In the genomic region with DNA sequence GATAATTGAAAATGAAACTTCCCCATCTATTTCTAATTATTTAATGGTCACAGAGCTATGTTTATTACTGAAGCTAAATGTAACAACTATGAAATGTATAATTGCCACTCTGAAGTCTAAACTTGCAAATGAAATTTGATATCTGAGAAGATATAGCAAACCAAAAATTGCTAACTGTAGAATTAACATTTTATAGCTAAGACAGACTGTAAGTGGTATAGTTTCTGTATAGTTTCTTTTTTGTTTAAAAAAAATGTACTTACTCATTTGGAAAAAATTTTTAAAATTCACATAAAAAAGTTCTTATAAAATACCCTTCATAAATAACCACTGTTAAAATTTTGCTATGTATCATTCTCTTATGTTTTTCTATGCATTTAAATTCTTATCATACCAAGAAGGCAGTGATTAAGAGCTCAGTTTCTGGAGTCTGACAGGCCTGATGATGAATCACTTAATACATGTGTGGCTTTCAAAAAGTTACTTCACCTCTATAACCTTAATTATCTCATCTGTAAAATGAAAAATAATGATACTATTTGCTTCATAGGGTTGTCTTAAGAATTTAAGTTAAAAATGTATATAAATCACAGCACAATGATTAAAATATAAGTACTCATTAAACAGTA, we compare ENCODE assay signal across 16 cellular contexts.
DNase-seq lines count a peak whose midpoint lies in the region; ATAC-seq and TF ChIP-seq lines count a peak whose summit lies in the region.
"Had no signal": no experiment of that assay in that cellular context is flagged by ENCODE, and none has a peak within 500 bp of the region (broad histone marks: within the 10 kb centered on the region; RNA-seq: fewer than 3 reads in every experiment).

No MANE protein-coding gene starts in this region.

- in situ Hi-C loops in IMR-90 (cut with MboI; ENCODE audit: low sequenced_read_pairs), result no loop called here
- in situ Hi-C loops in brain microvascular endothelial cell (cut with HindIII; ENCODE audit: low pct_ligation_motif_present, low sequenced_read_pairs), result no loop called here

- H3K23ac ChIP-seq in IMR-90 (ENCODE audit: low read depth, low read length), result no peak overlapping the region

- no peaks in the 10 kb centered on the region for H3K27me3 Mint-ChIP-seq in Caco-2 (ENCODE audit: insufficient read depth, unreplicated experiment)
- H3K27me3 Mint-ChIP-seq in activated CD4-positive, alpha-beta T cell treated with anti-CD3 and anti-CD28 coated beads for 36 hours, result no peaks in the 10 kb centered on the region
- H3K27me3 Mint-ChIP-seq: progenitor cell of endocrine pancreas had no signal

- no peak overlapping the region for H3K4me2 ChIP-seq in IMR-90 (ENCODE audit: low read depth, low read length)
- H3K4me2 ChIP-seq: KMS-11 had no signal

- H3K4me3 Mint-ChIP-seq in Caco-2 (ENCODE audit: unreplicated experiment), result no peak overlapping the region
- no peak overlapping the region for H3K4me3 Mint-ChIP-seq in activated CD4-positive, alpha-beta T cell treated with anti-CD3 and anti-CD28 coated beads for 36 hours
- H3K4me3 Mint-ChIP-seq: activated naive CD4-positive, alpha-beta T cell treated with anti-CD3 and anti-CD28 coated beads for 36 hours had no signal

- CTCF ChIA-PET in A673 (lab: Charles Lee), result no interaction called here
- CTCF ChIA-PET in IMR-90 (lab: Yijun Ruan, JAX), result interaction anchor here (0.7 kb wide), 1 partner anchor 1177 kb away, joined by 4 read pairs; no protein-coding TSS in a partner anchor
- CTCF ChIA-PET in Caco-2 (lab: Charles Lee), result no interaction called here
- CTCF ChIA-PET in activated CD4-positive, alpha-beta T cell treated with anti-CD3 and anti-CD28 coated beads for 36 hours (lab: Charles Lee), result interaction anchor here (0.5 to 0.6 kb wide), 2 partner anchors 27 to 182 kb away, joined by 3 read pairs; no protein-coding TSS in a partner anchor

- ATAC-seq in IMR-90 (ENCODE audit: low read depth) (no peak), upper lobe of left lung (ENCODE audit: low FRiP score in 2 of 2) (no peak)
- no peak for ATAC-seq in activated CD4-positive, alpha-beta T cell treated with anti-CD3 and anti-CD28 coated beads for 36 hours
- ATAC-seq: mucosa of descending colon had no signal

- no peak overlapping the region for H3K14ac ChIP-seq in IMR-90 (replicated peaks; ENCODE audit: low read depth, low read length)

- no peak overlapping the region for H4K5ac ChIP-seq in IMR-90 (ENCODE audit: low read depth, low read length)

- H3K36me3 Mint-ChIP-seq in Caco-2 (ENCODE audit: insufficient read depth, unreplicated experiment), result no peaks in the 10 kb centered on the region
- peaks cover 6% of the 10 kb centered on the region for H3K36me3 Mint-ChIP-seq in activated CD4-positive, alpha-beta T cell treated with anti-CD3 and anti-CD28 coated beads for 36 hours (ENCODE audit: low read depth)

- H3K4ac ChIP-seq in IMR-90 (ENCODE audit: low read depth, low read length), result no peak overlapping the region

- no peak for TF ChIP-seq EP300 in upper lobe of left lung (IDR thresholded peaks at IDR 0.05)

- H3K27me3 ChIP-seq in A673 (replicated peaks; ENCODE audit: insufficient read depth, low read depth, low read length, poor library complexity) (no peaks in the 10 kb centered on the region), IMR-90 (ENCODE audit: control insufficient read depth, insufficient read depth, low read length) (no peaks in the 10 kb centered on the region), brain microvascular endothelial cell (replicated peaks) (no peaks in the 10 kb centered on the region), upper lobe of left lung (no peaks in the 10 kb centered on the region), Caco-2 (replicated peaks; ENCODE audit: control insufficient read depth, insufficient read depth, low read length) (no peaks in the 10 kb centered on the region)
- H3K27me3 ChIP-seq: tibial nerve had no signal

- H3K9me1 ChIP-seq in IMR-90 (ENCODE audit: insufficient read depth, low read length), result no peaks in the 10 kb centered on the region

- no peak overlapping the region for H2AK9ac ChIP-seq in IMR-90 (replicated peaks; ENCODE audit: low read depth, low read length, poor library complexity)

- H3K4me1 Mint-ChIP-seq in Caco-2 (ENCODE audit: low read depth, unreplicated experiment), result no peaks in the 10 kb centered on the region
- peaks cover 2% of the 10 kb centered on the region for H3K4me1 Mint-ChIP-seq in activated CD4-positive, alpha-beta T cell treated with anti-CD3 and anti-CD28 coated beads for 36 hours

- no peak overlapping the region for H2BK20ac ChIP-seq in IMR-90 (ENCODE audit: low read depth, low read length)

- H3K79me1 ChIP-seq in IMR-90 (ENCODE audit: low read depth in 1 of 2, low read length in 2 of 2), result no peaks in the 10 kb centered on the region

- no peak overlapping the region for H2BK5ac ChIP-seq in IMR-90 (ENCODE audit: low read depth, low read length, poor library complexity, severe bottlenecking)

- POLR2A ChIA-PET in A673 (lab: Charles Lee; ENCODE audit: low non-redundant PET), result no interaction called here
- POLR2A ChIA-PET in IMR-90 (lab: Charles Lee; ENCODE audit: unreplicated experiment), result no interaction called here
- POLR2A ChIA-PET in Caco-2 (lab: Charles Lee), result no interaction called here
- POLR2A ChIA-PET in activated CD4-positive, alpha-beta T cell treated with anti-CD3 and anti-CD28 coated beads for 36 hours (lab: Charles Lee), result no interaction called here

- TF ChIP-seq CTCF in A673 (conservative IDR thresholded peaks at IDR 0.05; ENCODE audit: low read depth, low read length), result no peak
- no peak for TF ChIP-seq CTCF in IMR-90 (conservative IDR thresholded peaks at IDR 0.05; ENCODE audit: low read depth, low read length)
- TF ChIP-seq CTCF in brain microvascular endothelial cell (IDR thresholded peaks at IDR 0.05; ENCODE audit: low read depth, low read length, missing control alignments), result no peak
- TF ChIP-seq CTCF in upper lobe of left lung (IDR thresholded peaks at IDR 0.05), result no peak
- TF ChIP-seq CTCF in Caco-2 (IDR thresholded peaks at IDR 0.05; ENCODE audit: insufficient read depth in 1 of 2, low read depth in 1 of 2, low read length in 1 of 2, severe bottlenecking in 1 of 2, unreplicated experiment in 1 of 2), result no peak

- no peaks in the 10 kb centered on the region for H4K20me1 ChIP-seq in IMR-90 (ENCODE audit: insufficient read depth, low read length)

- H3K9me3 ChIP-seq in A673 (ENCODE audit: low read depth, low read length, poor library complexity, severe bottlenecking) (no peaks in the 10 kb centered on the region), IMR-90 (ENCODE audit: control insufficient read depth, insufficient read depth, low read length) (no peaks in the 10 kb centered on the region), upper lobe of left lung (no peaks in the 10 kb centered on the region), Caco-2 (no peaks in the 10 kb centered on the region)
- H3K9me3 ChIP-seq: mucosa of descending colon, tibial nerve had no signal

- no peak overlapping the region for H2BK120ac ChIP-seq in IMR-90 (ENCODE audit: low read depth, low read length)

- TF ChIP-seq POLR2A in IMR-90 (IDR thresholded peaks at IDR 0.05; ENCODE audit: low read depth, low read length), result no peak
- no peak for TF ChIP-seq POLR2A in upper lobe of left lung (IDR thresholded peaks at IDR 0.05)

- no peak overlapping the region for H4K91ac ChIP-seq in IMR-90 (ENCODE audit: insufficient read depth, low read depth, low read length)

- BruUV-seq in A673 (replicated peaks; lab: Mats Ljungman, UMichigan) (no TSS peak), IMR-90 (replicated peaks; lab: Mats Ljungman, UMichigan) (no TSS peak), Caco-2 (replicated peaks; lab: Mats Ljungman, UMichigan) (no TSS peak)

- H3K9ac ChIP-seq in IMR-90 (ENCODE audit: low read depth, low read length), result no peak overlapping the region
- H3K9ac ChIP-seq: KMS-11 had no signal

- no peaks in the 10 kb centered on the region for H3K9me3 Mint-ChIP-seq in Caco-2 (ENCODE audit: unreplicated experiment)
- H3K9me3 Mint-ChIP-seq in activated CD4-positive, alpha-beta T cell treated with anti-CD3 and anti-CD28 coated beads for 36 hours (ENCODE audit: low read depth), result no peaks in the 10 kb centered on the region
- H3K9me3 Mint-ChIP-seq: activated naive CD4-positive, alpha-beta T cell treated with anti-CD3 and anti-CD28 coated beads for 36 hours had no signal

- no peak overlapping the region for H2BK15ac ChIP-seq in IMR-90 (ENCODE audit: low read depth, low read length)

- H3K27ac ChIP-seq in A673 (ENCODE audit: low read depth, low read length, poor library complexity, severe bottlenecking), result no peak overlapping the region
- H3K27ac ChIP-seq in IMR-90 (ENCODE audit: insufficient read depth, low read length), result no peak overlapping the region
- H3K27ac ChIP-seq in brain microvascular endothelial cell, result no peak overlapping the region
- H3K27ac ChIP-seq in upper lobe of left lung, result no peak overlapping the region
- H3K27ac ChIP-seq: KMS-11, tibial nerve had no signal

- no peak overlapping the region for H4K8ac ChIP-seq in IMR-90 (ENCODE audit: low read depth in 2 of 2, low read length in 2 of 2)

- dilution Hi-C loops in IMR-90 (cut with HindIII; ENCODE audit: low sequenced_read_pairs, unreplicated experiment), result no loop called here

- H3K4me1 ChIP-seq in A673 (ENCODE audit: insufficient read depth, low read length, poor library complexity, severe bottlenecking) (peaks cover 3% of the 10 kb centered on the region), IMR-90 (ENCODE audit: control insufficient read depth, insufficient read depth, low read length) (no peaks in the 10 kb centered on the region), upper lobe of left lung (no peaks in the 10 kb centered on the region), Caco-2 (no peaks in the 10 kb centered on the region)
- H3K4me1 ChIP-seq: tibial nerve had no signal

- DNase-seq in A673 (ENCODE audit: low spot score), result peak; percentile 4
- peak; percentile 4 for DNase-seq in IMR-90
- DNase-seq in brain microvascular endothelial cell, result peak; percentile 57
- DNase-seq in iPS-NIHi11 (ENCODE audit: low spot score), result peak; percentile 6
- DNase-seq in upper lobe of left lung, result no peak
- DNase-seq in Caco-2, result no peak
- DNase-seq in activated CD4-positive, alpha-beta T cell treated with anti-CD3 and anti-CD28 coated beads for 36 hours, result no peak
- DNase-seq in OCI-M2 (lab: John Stamatoyannopoulos, UW; ENCODE audit: unreplicated experiment), result no peak
- DNase-seq: activated naive CD4-positive, alpha-beta T cell treated with anti-CD3 and anti-CD28 coated beads for 36 hours; mucosa of descending colon; NCI-H1436 treated with DMSO at 0.1 percent for 48 hours; SHP77 treated with DMSO at 0.1 percent for 48 hours; stimulated activated CD4-positive, alpha-beta T cell treated with anti-CD3 and anti-CD28 coated beads, Interleukin-2, amount 100 ng/mL, for 24 hours had no signal

- no peak overlapping the region for H3K56ac ChIP-seq in IMR-90 (ENCODE audit: extremely low read depth, insufficient read depth, low read length)

- no peak overlapping the region for H3K27ac Mint-ChIP-seq in Caco-2 (ENCODE audit: unreplicated experiment)
- H3K27ac Mint-ChIP-seq in activated CD4-positive, alpha-beta T cell treated with anti-CD3 and anti-CD28 coated beads for 36 hours, result no peak overlapping the region
- H3K27ac Mint-ChIP-seq: activated naive CD4-positive, alpha-beta T cell treated with anti-CD3 and anti-CD28 coated beads for 36 hours; progenitor cell of endocrine pancreas had no signal

- H3K4me3 ChIP-seq in A673 (ENCODE audit: low read depth, low read length, poor library complexity, severe bottlenecking) (no peak overlapping the region), IMR-90 (ENCODE audit: insufficient read depth, low read depth, low read length) (no peak overlapping the region), brain microvascular endothelial cell (ENCODE audit: low read depth, low read length) (no peak overlapping the region), upper lobe of left lung (no peak overlapping the region), Caco-2 (ENCODE audit: low read depth, low read length) (no peak overlapping the region)
- H3K4me3 ChIP-seq: mucosa of descending colon, tibial nerve had no signal

- intact Hi-C loops in A673 (cut with micrococcal nuclease; ENCODE audit: unreplicated experiment) (no loop called here), IMR-90 (cut with micrococcal nuclease) (no loop called here), Caco-2 (cut with micrococcal nuclease; ENCODE audit: unreplicated experiment) (no loop called here)
- intact Hi-C loops in activated CD4-positive, alpha-beta T cell treated with anti-CD3 and anti-CD28 coated beads for 36 hours (cut with DNase I, micrococcal nuclease), result no loop called here

- H3K36me3 ChIP-seq in A673 (ENCODE audit: insufficient read depth, low read length, poor library complexity, severe bottlenecking) (no peaks in the 10 kb centered on the region), IMR-90 (ENCODE audit: control insufficient read depth, insufficient read depth, low read length) (no peaks in the 10 kb centered on the region), brain microvascular endothelial cell (replicated peaks) (no peaks in the 10 kb centered on the region), upper lobe of left lung (peaks cover 0 to 5% (median 0%) of the 10 kb centered on the region in 4 donors), Caco-2 (ENCODE audit: control insufficient read depth, insufficient read depth, low read length) (no peaks in the 10 kb centered on the region)

- H3K18ac ChIP-seq in IMR-90 (ENCODE audit: low read depth, low read length), result no peak overlapping the region

- no peak overlapping the region for H2AK5ac ChIP-seq in IMR-90 (ENCODE audit: low read depth, low read length)

- H2AFZ ChIP-seq in IMR-90 (replicated peaks; ENCODE audit: low read length, poor library complexity), result no peak overlapping the region

- TF ChIP-seq RAD21 in IMR-90 (IDR thresholded peaks at IDR 0.05; ENCODE audit: low read length), result no peak

Comparison
In these comparisons a context has a peak if more than half of its experiments do, and no peak if none do; other contexts are left out.
1. DNase-seq: peak in A673 (single experiment), IMR-90 (single experiment), brain microvascular endothelial cell (single experiment) and iPS-NIHi11 (single experiment); none in upper lobe of left lung (0 of 2), Caco-2 (0 of 2), activated CD4-positive, alpha-beta T cell treated with anti-CD3 and anti-CD28 coated beads for 36 hours (single experiment) and OCI-M2 (single experiment).
2. CTCF ChIA-PET loops: an anchor here in IMR-90 (0.7 kb wide) and activated CD4-positive, alpha-beta T cell treated with anti-CD3 and anti-CD28 coated beads for 36 hours (0.5 to 0.6 kb wide); none called in A673 and Caco-2.